In the genomic region with DNA sequence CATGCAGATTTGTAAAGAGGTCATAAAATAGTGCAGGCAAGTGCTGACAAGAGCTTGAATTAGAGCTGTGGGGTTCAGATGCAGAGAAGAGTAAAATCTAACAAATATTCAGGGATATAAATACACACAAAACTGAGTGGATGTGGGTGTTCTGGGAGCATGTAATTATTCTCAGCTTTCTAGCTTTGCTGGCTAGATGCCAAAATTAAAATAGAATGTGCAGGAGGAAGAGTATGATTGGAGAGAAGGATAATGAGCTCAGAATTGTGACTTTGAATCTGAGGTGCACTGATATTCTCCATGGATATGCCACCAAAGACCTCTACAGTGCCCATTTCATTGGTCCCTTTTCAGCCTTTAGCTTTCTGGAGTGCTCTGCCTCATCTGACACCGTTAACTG, we compare ENCODE assay signal across 14 cellular contexts.
"Had no signal": no experiment of that assay in that cellular context is flagged by ENCODE, and none has a peak within 500 bp of the region (broad histone marks: within the 10 kb centered on the region; RNA-seq: fewer than 3 reads in every experiment).

No MANE protein-coding gene starts in this region.

- H3K4me3 ChIP-seq: body of pancreas, left ventricle myocardium inferior had no signal

- DNase-seq: activated CD4-positive, alpha-beta T cell treated with anti-CD3 and anti-CD28 coated beads, Interleukin-2, amount 50 U/mL, for 48 hours; activated CD4-positive, CD25-positive, alpha-beta regulatory T cell treated with anti-CD3 and anti-CD28 coated beads, Interleukin-2, amount 50 U/mL, for 72 hours; activated CD8-positive, alpha-beta memory T cell treated with anti-CD3 and anti-CD28 coated beads, Interleukin-2, amount 10 ng/mL, durations not matched to agents 7 days and 5 days; activated effector memory CD4-positive, alpha-beta T cell treated with Interleukin-2 at 50 U/mL for 16 hours; activated T-cell treated with anti-CD3 and anti-CD28 coated beads, Interleukin-2, amount 50 U/mL, for 24 hours; amniotic stem cell; body of pancreas; cortex of kidney; effector CD8-positive, alpha-beta T cell; left ventricle myocardium inferior; natural killer cell; stimulated activated naive CD4-positive, alpha-beta T cell; substantia nigra; trophoblast cell had no signal

- H3K9me3 ChIP-seq: body of pancreas, left ventricle myocardium inferior had no signal

- H3K4me1 ChIP-seq: body of pancreas had no signal

- H3K27ac ChIP-seq: body of pancreas, left ventricle myocardium inferior had no signal

- H3K36me3 ChIP-seq: left ventricle myocardium inferior had no signal

- H3K27me3 ChIP-seq: body of pancreas had no signal
